Comparison of ENCODE assay signal across 16 cellular contexts in the genomic region with DNA sequence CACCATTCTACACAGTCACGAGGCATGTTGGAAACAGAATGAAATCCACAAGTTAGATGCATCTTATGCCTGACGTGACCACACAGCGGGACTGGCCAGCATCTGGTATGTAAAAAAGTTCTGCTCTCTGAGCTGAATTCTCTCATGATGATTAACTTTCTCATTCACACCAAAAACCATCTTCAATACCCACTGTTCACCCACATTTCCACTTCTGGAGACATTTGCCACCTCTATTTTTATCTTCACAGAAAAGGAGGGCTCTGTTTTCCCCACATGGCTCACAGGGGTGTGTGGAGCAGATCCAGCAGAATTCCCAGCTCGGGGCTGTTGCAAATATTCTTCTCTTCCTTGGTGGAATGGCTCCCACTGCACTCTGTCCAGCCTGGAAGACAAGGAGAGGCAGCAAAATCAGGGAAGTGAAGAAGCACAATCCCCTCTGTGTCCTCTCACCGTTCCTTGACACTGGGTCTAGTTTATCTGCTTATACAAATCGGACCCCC.
"Had no signal": no experiment of that assay in that cellular context is flagged by ENCODE, and none has a peak within 500 bp of the region (broad histone marks: within the 10 kb centered on the region; RNA-seq: fewer than 3 reads in every experiment).

No MANE protein-coding gene starts in this region.

- H3K36me3 Mint-ChIP-seq: mesothelial cell of epicardium, natural killer cell had no signal

- H3K27me3 Mint-ChIP-seq: activated T-cell treated with anti-CD3 and anti-CD28 coated beads, Interleukin-2, amount 50 U/mL, for 24 hours; stimulated activated naive CD8-positive, alpha-beta T cell treated with anti-CD3 and anti-CD28 coated beads, Interleukin-15, Interleukin-2, amounts not matched to agents 100 ng/mL and 50 ng/mL, for 24 hours had no signal

- H3K9me3 ChIP-seq: neutrophil, suprapubic skin, tibial nerve had no signal

- H3K4me1 Mint-ChIP-seq: activated T-helper 17 cell treated with anti-CD3 and anti-CD28 coated beads, Interleukin-2, amount 50 U/mL, for 72 hours; mesothelial cell of epicardium; natural killer cell had no signal

- H3K27ac ChIP-seq: cardiac muscle cell, foreskin keratinocyte, left lung, neutrophil, suprapubic skin, tibial nerve had no signal

- ATAC-seq: activated T-helper 17 cell treated with anti-CD3 and anti-CD28 coated beads, Interleukin-2, amount 50 U/mL, for 72 hours; foreskin keratinocyte; left lung; natural killer cell had no signal

- H3K27ac Mint-ChIP-seq: activated naive CD4-positive, alpha-beta T cell treated with anti-CD3 and anti-CD28 coated beads for 36 hours; activated T-cell treated with anti-CD3 and anti-CD28 coated beads, Interleukin-2, amount 50 U/mL, for 24 hours; activated T-helper 17 cell treated with anti-CD3 and anti-CD28 coated beads, Interleukin-2, amount 50 U/mL, for 72 hours; mesothelial cell of epicardium; natural killer cell; stimulated activated naive CD8-positive, alpha-beta T cell treated with anti-CD3 and anti-CD28 coated beads, Interleukin-15, Interleukin-2, amounts not matched to agents 100 ng/mL and 50 ng/mL, for 24 hours had no signal

- H3K4me1 ChIP-seq: foreskin keratinocyte, left lung, suprapubic skin, tibial nerve had no signal

- H3K4me3 Mint-ChIP-seq: activated naive CD4-positive, alpha-beta T cell treated with anti-CD3 and anti-CD28 coated beads for 36 hours; activated T-cell treated with anti-CD3 and anti-CD28 coated beads, Interleukin-2, amount 50 U/mL, for 24 hours; activated T-helper 17 cell treated with anti-CD3 and anti-CD28 coated beads, Interleukin-2, amount 50 U/mL, for 72 hours; mesothelial cell of epicardium; natural killer cell; stimulated activated naive CD8-positive, alpha-beta T cell treated with anti-CD3 and anti-CD28 coated beads, Interleukin-15, Interleukin-2, amounts not matched to agents 100 ng/mL and 50 ng/mL, for 24 hours had no signal

- H3K9me3 Mint-ChIP-seq: activated naive CD4-positive, alpha-beta T cell treated with anti-CD3 and anti-CD28 coated beads for 36 hours; activated T-cell treated with anti-CD3 and anti-CD28 coated beads, Interleukin-2, amount 50 U/mL, for 24 hours; activated T-helper 17 cell treated with anti-CD3 and anti-CD28 coated beads, Interleukin-2, amount 50 U/mL, for 72 hours; mesothelial cell of epicardium; natural killer cell; stimulated activated naive CD8-positive, alpha-beta T cell treated with anti-CD3 and anti-CD28 coated beads, Interleukin-15, Interleukin-2, amounts not matched to agents 100 ng/mL and 50 ng/mL, for 24 hours had no signal

- H3K36me3 ChIP-seq: cardiac muscle cell, left lung, neutrophil, suprapubic skin, tibial nerve had no signal

- H3K4me3 ChIP-seq: cardiac muscle cell, left lung, suprapubic skin, tibial nerve had no signal

- H3K27me3 ChIP-seq: cardiac muscle cell, foreskin keratinocyte, neutrophil, tibial nerve had no signal

- DNase-seq: activated CD8-positive, alpha-beta memory T cell treated with anti-CD3 and anti-CD28 coated beads, Interleukin-2, amount 50 U/mL, for 4 hours; activated naive CD4-positive, alpha-beta T cell treated with anti-CD3 and anti-CD28 coated beads for 36 hours; activated T-cell treated with anti-CD3 and anti-CD28 coated beads, Interleukin-2, amount 50 U/mL, for 24 hours; amygdala; foreskin keratinocyte; natural killer cell; stimulated activated CD4-positive, alpha-beta T cell treated with anti-CD3 and anti-CD28 coated beads, Interleukin-4, amount 100 ng/mL, for 4 hours; T-helper 9 cell had no signal
